In the genomic region with DNA sequence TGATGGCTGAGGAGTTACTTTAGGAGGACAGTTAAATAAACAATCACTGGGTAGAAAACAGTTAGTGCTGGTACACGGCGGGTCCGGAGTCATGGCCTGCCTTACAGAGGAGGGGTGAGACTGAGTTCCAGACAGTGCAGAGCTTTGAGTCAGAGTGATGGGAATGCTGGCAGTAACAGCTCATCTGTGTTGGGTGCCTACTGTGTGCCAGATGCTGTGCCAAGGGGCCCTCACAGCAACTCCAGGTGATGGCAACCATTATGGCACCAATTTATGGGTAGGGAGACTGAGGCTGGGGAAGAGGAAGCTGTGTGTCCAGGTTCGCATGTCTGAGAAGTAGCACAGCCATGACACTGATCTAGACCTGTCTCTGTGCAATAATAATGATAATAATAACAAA, we compare ENCODE assay signal across 24 cellular contexts.
DNase-seq lines count a peak whose midpoint lies in the region; TF ChIP-seq lines count a peak whose summit lies in the region.
"Had no signal": no experiment of that assay in that cellular context is flagged by ENCODE, and none has a peak within 500 bp of the region (broad histone marks: within the 10 kb centered on the region; RNA-seq: fewer than 3 reads in every experiment).

No MANE protein-coding gene starts in this region.

- H3K36me3 Mint-ChIP-seq in chondrocyte (ENCODE audit: low read depth) (no peaks in the 10 kb centered on the region), osteocyte (ENCODE audit: unreplicated experiment) (no peaks in the 10 kb centered on the region)
- H3K36me3 Mint-ChIP-seq: activated naive CD4-positive, alpha-beta T cell treated with anti-CD3 and anti-CD28 coated beads, Interleukin-2, amount 50 U/mL, for 24 hours; T-cell had no signal

- H3K9me3 Mint-ChIP-seq in chondrocyte (ENCODE audit: low read depth) (no peaks in the 10 kb centered on the region), osteocyte (ENCODE audit: unreplicated experiment) (peaks cover 5% of the 10 kb centered on the region)
- H3K9me3 Mint-ChIP-seq: activated naive CD4-positive, alpha-beta T cell treated with anti-CD3 and anti-CD28 coated beads, Interleukin-2, amount 50 U/mL, for 24 hours; CD14-positive monocyte; nephron had no signal

- TF ChIP-seq EP300 in transverse colon (IDR thresholded peaks at IDR 0.05; ENCODE audit: low read depth), result no peak

- TF ChIP-seq CTCF in chondrocyte (IDR thresholded peaks at IDR 0.05) (no peak), transverse colon (IDR thresholded peaks at IDR 0.05) (no peak), osteocyte (IDR thresholded peaks at IDR 0.05) (no peak)

- intact Hi-C loops in transverse colon (cut with DNase I; ENCODE audit: low total_unique reads), result no loop called here

- no peaks in the 10 kb centered on the region for H3K9me3 ChIP-seq in muscle layer of colon (ENCODE audit: low read length)
- H3K9me3 ChIP-seq in transverse colon, result no peaks in the 10 kb centered on the region
- H3K9me3 ChIP-seq: Peyer's patch had no signal

- no peaks in the 10 kb centered on the region for H3K27me3 Mint-ChIP-seq in chondrocyte (ENCODE audit: low read depth)
- no peaks in the 10 kb centered on the region for H3K27me3 Mint-ChIP-seq in osteocyte (ENCODE audit: unreplicated experiment)
- H3K27me3 Mint-ChIP-seq: activated naive CD4-positive, alpha-beta T cell treated with anti-CD3 and anti-CD28 coated beads, Interleukin-2, amount 50 U/mL, for 24 hours had no signal

- TF ChIP-seq POLR2A in transverse colon (IDR thresholded peaks at IDR 0.05), result no peak

- H3K4me3 Mint-ChIP-seq in chondrocyte (ENCODE audit: unreplicated experiment) (no peak overlapping the region), osteocyte (ENCODE audit: unreplicated experiment) (no peak overlapping the region)
- H3K4me3 Mint-ChIP-seq: activated naive CD4-positive, alpha-beta T cell treated with anti-CD3 and anti-CD28 coated beads, Interleukin-2, amount 50 U/mL, for 24 hours; CD14-positive monocyte; nephron; stimulated activated naive B cell treated with anti-CD40 and anti-IgM and Interleukin-4, amounts not matched to agents 10 μg/mL and 1 μg/mL and 100 μg/mL, for 72 hours; T-cell had no signal

- 90 to 96% methylated on average over 4 of the region's 4 CpGs for WGBS in transverse colon (ENCODE audit: low coverage in 1 of 2), 2 donors

- peak; percentile 41 for DNase-seq in NCI-H226
- DNase-seq in chondrocyte (ENCODE audit: low spot score), result no peak
- DNase-seq in transverse colon, result peak; percentile 0
- no peak for DNase-seq in activated effector memory CD4-positive, alpha-beta T cell treated with anti-CD3 and anti-CD28 coated beads, Interleukin-2, amount 50 U/mL, for 16 hours
- no peak for DNase-seq in osteocyte (ENCODE audit: extremely low spot score, unreplicated experiment)
- DNase-seq in GM19238 (ENCODE audit: insufficient read length, low spot score), result no peak
- DNase-seq: activated CD4-positive, alpha-beta T cell treated with anti-CD3 and anti-CD28 coated beads, Interleukin-2, amount 50 U/mL, for 48 hours; activated CD8-positive, alpha-beta memory T cell treated with anti-CD3 and anti-CD28 coated beads, Interleukin-2, amount 50 U/mL, for 48 hours; anterior cingulate cortex; caudate nucleus; dermis blood vessel endothelial cell; DMS79; GOT3; NCI-H2029; NCI-H2227 treated with DMSO at 0.1 percent for 48 hours; NCI-H748 treated with DMSO at 0.1 percent for 48 hours; Peyer's patch; right cardiac atrium; stimulated activated naive B cell treated with anti-CD40 and anti-IgM and Interleukin-4, amounts not matched to agents 10 μg/mL and 1 μg/mL and 100 μg/mL, for 72 hours; T-cell had no signal

- H3K9ac ChIP-seq in muscle layer of colon (ENCODE audit: low read length), result no peak overlapping the region

- peaks cover 30% of the 10 kb centered on the region for H3K4me1 Mint-ChIP-seq in chondrocyte (ENCODE audit: low read depth)
- peaks cover 25% of the 10 kb centered on the region for H3K4me1 Mint-ChIP-seq in osteocyte (ENCODE audit: unreplicated experiment)
- H3K4me1 Mint-ChIP-seq: activated naive CD4-positive, alpha-beta T cell treated with anti-CD3 and anti-CD28 coated beads, Interleukin-2, amount 50 U/mL, for 24 hours; T-cell had no signal

- peaks cover 21% of the 10 kb centered on the region for H3K4me1 ChIP-seq in muscle layer of colon (ENCODE audit: insufficient read depth, low read length)
- peaks cover 4 to 21% (median 11%) of the 10 kb centered on the region in 4 donors for H3K4me1 ChIP-seq in transverse colon

- H3K27ac ChIP-seq in muscle layer of colon (ENCODE audit: low read depth, low read length) (peak overlapping the region; percentile 7), transverse colon (no peak overlapping the region)

- H3K27ac Mint-ChIP-seq in chondrocyte (ENCODE audit: unreplicated experiment) (peak overlapping the region; percentile 9), osteocyte (ENCODE audit: unreplicated experiment) (no peak overlapping the region)
- H3K27ac Mint-ChIP-seq: activated naive CD4-positive, alpha-beta T cell treated with anti-CD3 and anti-CD28 coated beads, Interleukin-2, amount 50 U/mL, for 24 hours; stimulated activated naive B cell treated with anti-CD40 and anti-IgM and Interleukin-4, amounts not matched to agents 10 μg/mL and 1 μg/mL and 100 μg/mL, for 72 hours; T-cell had no signal

- H3K27me3 ChIP-seq in muscle layer of colon (ENCODE audit: control insufficient read depth in 1 of 2, insufficient read depth in 2 of 2, low read length in 2 of 2) (no peaks in the 10 kb centered on the region), transverse colon (no peaks in the 10 kb centered on the region)
- H3K27me3 ChIP-seq: Peyer's patch had no signal

- H3K4me3 ChIP-seq in muscle layer of colon (ENCODE audit: low read depth in 1 of 2, low read length in 2 of 2) (no peak overlapping the region), transverse colon (no peak overlapping the region)
- H3K4me3 ChIP-seq: Peyer's patch had no signal

- in situ Hi-C loops in transverse colon (cut with MboI; ENCODE audit: low pct_ligation_motif_present in 1 of 4, low pct_unique_long_range_greater_than_20kb in 1 of 4, low sequenced_read_pairs in 3 of 4), result no loop called here

- no peaks in the 10 kb centered on the region for H3K36me3 ChIP-seq in muscle layer of colon (ENCODE audit: insufficient read depth, low read length)
- H3K36me3 ChIP-seq in transverse colon, result no peaks in the 10 kb centered on the region
- H3K36me3 ChIP-seq: Peyer's patch had no signal

Comparison
In these comparisons a context has a peak if more than half of its experiments do, and no peak if none do; other contexts are left out.
1. DNase-seq: peak in NCI-H226 (single experiment) and transverse colon (single experiment); none in chondrocyte (single experiment), activated effector memory CD4-positive, alpha-beta T cell treated with anti-CD3 and anti-CD28 coated beads, Interleukin-2, amount 50 U/mL, for 16 hours (single experiment), osteocyte (single experiment) and GM19238 (single experiment).